In the genomic region with DNA sequence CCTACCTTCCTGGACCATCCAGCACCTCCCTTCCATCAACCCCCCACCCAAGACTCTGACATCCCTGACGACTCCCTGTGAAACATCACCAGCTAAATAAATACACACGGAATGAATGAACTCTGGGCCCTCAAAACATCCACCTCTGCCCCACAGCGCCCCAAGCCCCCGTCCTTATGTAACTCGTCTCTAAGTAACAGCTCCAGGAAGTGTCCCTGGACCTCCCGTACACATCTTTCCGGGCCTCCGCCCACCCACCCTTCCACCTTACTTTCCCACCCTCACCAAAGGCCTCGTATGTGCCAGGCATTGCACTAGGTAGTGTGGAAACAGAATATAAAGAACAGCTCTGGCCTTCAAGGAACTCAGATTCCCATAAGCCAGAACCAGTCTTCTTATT, we compare ENCODE assay signal across 26 cellular contexts. TPM values are rescaled to one million over a fixed set of nuclear protein-coding genes. Genes with fewer than 3 reads are reported as not detected.
"Had no signal": no experiment of that assay in that cellular context is flagged by ENCODE, and none has a peak within 500 bp of the region (broad histone marks: within the 10 kb centered on the region; RNA-seq: fewer than 3 reads in every experiment).

No MANE protein-coding gene starts in this region.

- H3K4me1 ChIP-seq: ascending aorta, esophagus muscularis mucosa, foreskin keratinocyte, gastrocnemius medialis had no signal

- H3K27me3 Mint-ChIP-seq: activated CD4-positive, alpha-beta T cell treated with anti-CD3 and anti-CD28 coated beads for 36 hours; activated CD8-positive, alpha-beta T cell treated with anti-CD3 and anti-CD28 coated beads for 36 hours; activated naive CD8-positive, alpha-beta T cell treated with anti-CD3 and anti-CD28 coated beads, Interleukin-2, amount 10 ng/mL, durations not matched to agents 7 days and 5 days; central memory CD8-positive, alpha-beta T cell; dendritic cell treated with granulocyte-macrophage colony-stimulating factor and Interleukin-4, amounts not matched to agents 40 ng/mL and 50 ng/mL, for 4 days had no signal

- H3K36me3 ChIP-seq: ascending aorta, brain microvascular endothelial cell, esophagus muscularis mucosa, gastrocnemius medialis had no signal

- H3K9me3 Mint-ChIP-seq: activated CD8-positive, alpha-beta T cell treated with anti-CD3 and anti-CD28 coated beads for 36 hours; activated naive CD4-positive, alpha-beta T cell treated with anti-CD3 and anti-CD28 coated beads, Interleukin-2, amount 10 ng/mL, durations not matched to agents 7 days and 5 days; activated naive CD4-positive, alpha-beta T cell treated with anti-CD3 and anti-CD28 coated beads, Interleukin-2, amount 50 U/mL, for 72 hours; activated naive CD8-positive, alpha-beta T cell treated with anti-CD3 and anti-CD28 coated beads, Interleukin-2, amount 10 ng/mL, durations not matched to agents 7 days and 5 days; central memory CD8-positive, alpha-beta T cell; dendritic cell treated with granulocyte-macrophage colony-stimulating factor and Interleukin-4, amounts not matched to agents 40 ng/mL and 50 ng/mL, for 4 days had no signal

- H3K4me3 ChIP-seq: ascending aorta, coronary artery, dorsolateral prefrontal cortex, esophagus muscularis mucosa, gastrocnemius medialis had no signal

- H3K27me3 ChIP-seq: ascending aorta, brain microvascular endothelial cell, dorsolateral prefrontal cortex, foreskin keratinocyte, gastrocnemius medialis had no signal

- H3K36me3 Mint-ChIP-seq: activated naive CD4-positive, alpha-beta T cell treated with anti-CD3 and anti-CD28 coated beads, Interleukin-2, amount 50 U/mL, for 72 hours had no signal

- H3K9me3 ChIP-seq: ascending aorta, esophagus muscularis mucosa, gastrocnemius medialis had no signal

- H3K4me1 Mint-ChIP-seq: central memory CD8-positive, alpha-beta T cell had no signal

- ATAC-seq: activated CD4-positive, alpha-beta T cell treated with anti-CD3 and anti-CD28 coated beads for 36 hours; activated CD8-positive, alpha-beta T cell treated with anti-CD3 and anti-CD28 coated beads for 36 hours; activated naive CD4-positive, alpha-beta T cell treated with anti-CD3 and anti-CD28 coated beads, Interleukin-2, amount 50 U/mL, for 72 hours; foreskin keratinocyte; gastrocnemius medialis had no signal

- DNase-seq: activated CD4-positive, alpha-beta T cell treated with anti-CD3 and anti-CD28 coated beads for 36 hours; activated CD4-positive, alpha-beta T cell treated with anti-CD3 and anti-CD28 coated beads, Interleukin-2, amount 50 U/mL, for 1 hour; activated CD4-positive, alpha-beta T cell treated with anti-CD3 and anti-CD28 coated beads, Interleukin-2, amount 50 U/mL, for 48 hours; activated CD4-positive, CD25-positive, alpha-beta regulatory T cell; activated CD4-positive, CD25-positive, alpha-beta regulatory T cell treated with anti-CD3 and anti-CD28 coated beads, Interleukin-2, amount 50 U/mL, for 72 hours; activated CD8-positive, alpha-beta memory T cell treated with anti-CD3 and anti-CD28 coated beads for 24 hours; activated CD8-positive, alpha-beta T cell treated with anti-CD3 and anti-CD28 coated beads for 36 hours; activated gamma-delta T cell; activated naive CD4-positive, alpha-beta T cell; activated naive CD4-positive, alpha-beta T cell treated with anti-CD3 and anti-CD28 coated beads, Interleukin-2, amount 10 ng/mL, durations not matched to agents 7 days and 5 days; activated naive CD8-positive, alpha-beta T cell treated with anti-CD3 and anti-CD28 coated beads, Interleukin-2, amount 10 ng/mL, durations not matched to agents 7 days and 5 days; activated T-cell treated with anti-CD3 and anti-CD28 coated beads, Interleukin-2, amount 50 U/mL, for 48 hours; brain microvascular endothelial cell; dorsolateral prefrontal cortex; effector memory CD4-positive, alpha-beta T cell; erythroblast; foreskin keratinocyte; gastrocnemius medialis; T-helper 2 cell had no signal

- H3K27ac ChIP-seq: ascending aorta, brain microvascular endothelial cell, coronary artery, esophagus muscularis mucosa, foreskin keratinocyte, gastrocnemius medialis had no signal

- H3K4me3 Mint-ChIP-seq: activated CD4-positive, alpha-beta T cell treated with anti-CD3 and anti-CD28 coated beads for 36 hours; activated CD8-positive, alpha-beta T cell treated with anti-CD3 and anti-CD28 coated beads for 36 hours; activated naive CD4-positive, alpha-beta T cell treated with anti-CD3 and anti-CD28 coated beads, Interleukin-2, amount 10 ng/mL, durations not matched to agents 7 days and 5 days; activated naive CD8-positive, alpha-beta T cell treated with anti-CD3 and anti-CD28 coated beads, Interleukin-2, amount 10 ng/mL, durations not matched to agents 7 days and 5 days; central memory CD8-positive, alpha-beta T cell; dendritic cell treated with granulocyte-macrophage colony-stimulating factor and Interleukin-4, amounts not matched to agents 40 ng/mL and 50 ng/mL, for 4 days had no signal

- H3K27ac Mint-ChIP-seq: activated CD4-positive, alpha-beta T cell treated with anti-CD3 and anti-CD28 coated beads for 36 hours; activated CD8-positive, alpha-beta T cell treated with anti-CD3 and anti-CD28 coated beads for 36 hours; activated naive CD4-positive, alpha-beta T cell treated with anti-CD3 and anti-CD28 coated beads, Interleukin-2, amount 10 ng/mL, durations not matched to agents 7 days and 5 days; activated naive CD8-positive, alpha-beta T cell treated with anti-CD3 and anti-CD28 coated beads, Interleukin-2, amount 10 ng/mL, durations not matched to agents 7 days and 5 days; dendritic cell treated with granulocyte-macrophage colony-stimulating factor and Interleukin-4, amounts not matched to agents 40 ng/mL and 50 ng/mL, for 4 days had no signal

- FAIRE-seq: bronchial epithelial cell had no signal

RNA-seq across cellular contexts. Expression of a gene that starts 27.7 kb away (rescaled TPM):
- total RNA-seq: ascending aorta, foreskin keratinocyte had no signal
